8 cellular contexts compared by ENCODE assay signal in genomic region chr16:18969050-18969854, GRCh38. TPM values are rescaled to one million over a fixed set of nuclear protein-coding genes. Genes with fewer than 3 reads are reported as not detected.
DNase-seq lines count a peak whose midpoint lies in the region; ATAC-seq, FAIRE-seq and TF ChIP-seq lines count a peak whose summit lies in the region.

No MANE protein-coding gene starts in this region.

- H3K4me3 ChIP-seq in DND-41 (ENCODE audit: low read depth in 1 of 2, low read length in 2 of 2), result peak overlapping the region in 1 of 2 experiments; percentile 42; a peak in 3 of 4 replicates
- no peak overlapping the region for H3K4me3 ChIP-seq in LNCaP clone FGC (ENCODE audit: low read depth, low read length)
- peak overlapping the region; percentile 37 for H3K4me3 ChIP-seq in SJCRH30
- H3K4me3 ChIP-seq in subcutaneous abdominal adipose tissue (ENCODE audit: low read depth in 1 of 5, low read length in 5 of 5), result peak overlapping the region; percentile 51 to 71 (median 65)

- peak overlapping the region; percentile 36; the same call in 1 of the 2 replicates for H3K9ac ChIP-seq in DND-41 (ENCODE audit: low read depth, low read length)
- H3K9ac ChIP-seq in subcutaneous abdominal adipose tissue (ENCODE audit: low read length in 5 of 5), result peak overlapping the region in 1 of 5 donors; percentile 55

- peaks cover 7% of the 10 kb centered on the region for H3K4me1 ChIP-seq in DND-41 (ENCODE audit: insufficient read depth, low read length)
- peaks cover 8% of the 10 kb centered on the region for H3K4me1 ChIP-seq in SJCRH30
- peaks cover 0 to 6% (median 3%) of the 10 kb centered on the region in 5 donors for H3K4me1 ChIP-seq in subcutaneous abdominal adipose tissue (ENCODE audit: control insufficient read depth in 5 of 5, insufficient read depth in 5 of 5, low read length in 5 of 5)

- H3K27me3 ChIP-seq in DND-41 (ENCODE audit: insufficient read depth, low read length, poor library complexity), result no peaks in the 10 kb centered on the region
- no peaks in the 10 kb centered on the region for H3K27me3 ChIP-seq in SJCRH30
- H3K27me3 ChIP-seq in subcutaneous abdominal adipose tissue (ENCODE audit: control insufficient read depth in 5 of 5, insufficient read depth in 4 of 5, low read length in 5 of 5), result no peaks in the 10 kb centered on the region

- ATAC-seq in DND-41 (ENCODE audit: insufficient read depth, low read depth), result peak; percentile 100
- no peak for ATAC-seq in HG03571 (IDR thresholded peaks at IDR 0.05; ENCODE audit: unreplicated experiment)

- H2AFZ ChIP-seq in DND-41 (ENCODE audit: low read depth, low read length), result peak overlapping the region; percentile 72

- H3K36me3 ChIP-seq in DND-41 (ENCODE audit: insufficient read depth, low read length), result no peaks in the 10 kb centered on the region
- H3K36me3 ChIP-seq in SJCRH30, result no peaks in the 10 kb centered on the region
- H3K36me3 ChIP-seq in subcutaneous abdominal adipose tissue (ENCODE audit: control insufficient read depth in 5 of 5, insufficient read depth in 5 of 5, low read length in 5 of 5), result no peaks in the 10 kb centered on the region

- peak; percentile 83 for DNase-seq in DND-41
- no peak for DNase-seq in LNCaP clone FGC (ENCODE audit: low read depth)
- peak; percentile 81 to 92 for DNase-seq in SJCRH30
- DNase-seq in activated gamma-delta T cell (lab: John Stamatoyannopoulos, UW), result peak; percentile 52
- DNase-seq in frontal cortex (ENCODE audit: low spot score in 2 of 2), result peak; percentile 70 to 88
- peak in 55 of 56 donors; percentile 14 to 95 (median 74) for DNase-seq in nucleus accumbens (lab: John Stamatoyannopoulos, UW)

- H4K20me1 ChIP-seq in DND-41 (ENCODE audit: insufficient read depth, low read length), result no peaks in the 10 kb centered on the region

- H3K27ac ChIP-seq in DND-41 (ENCODE audit: low read length) (0 out of 2 replicates have a peak overlapping the region, but pooled peaks have one; percentile 11), SJCRH30 (no peak overlapping the region), subcutaneous abdominal adipose tissue (ENCODE audit: low read depth, low read length) (no peak overlapping the region)

- no peaks in the 10 kb centered on the region for H3K79me2 ChIP-seq in DND-41 (ENCODE audit: insufficient read depth, low read length)

- TF ChIP-seq CTCF in DND-41 (IDR thresholded peaks at IDR 0.05; ENCODE audit: borderline replicate concordance, extremely low read depth, low read length, poor library complexity, severe bottlenecking), result peak; percentile 93
- peak; percentile 97 for TF ChIP-seq CTCF in LNCaP clone FGC (IDR thresholded peaks at IDR 0.05; ENCODE audit: control insufficient read depth, extremely low read depth, insufficient read depth)

- H3K4me2 ChIP-seq in DND-41 (ENCODE audit: insufficient read depth, low read length), result peak overlapping the region; percentile 57

- no peak for FAIRE-seq in frontal cortex (lab: Jason Lieb, UNC)

- H3K9me3 ChIP-seq in DND-41 (ENCODE audit: insufficient read depth, low read length, severe bottlenecking) (no peaks in the 10 kb centered on the region), SJCRH30 (replicated peaks) (no peaks in the 10 kb centered on the region), subcutaneous abdominal adipose tissue (ENCODE audit: control insufficient read depth in 5 of 5, low read length in 5 of 5) (no peaks in the 10 kb centered on the region)

RNA-seq across cellular contexts. Expression of gene TMC7, which starts 14.5 kb away (rescaled TPM):
- total RNA-seq in SJCRH30 (2014; rRNA removed; shearing (Covaris generic)), result 0.34 and 0.43 TPM in 2 replicates
- total RNA-seq in frontal cortex, result 3.3 TPM

RNA-seq across cellular contexts. Expression of gene SMG1, which starts 43.0 kb away (rescaled TPM):
- total RNA-seq in SJCRH30 (2014; rRNA removed; shearing (Covaris generic)), result 36.2 and 41.1 TPM in 2 replicates
- 89.3 TPM for total RNA-seq in frontal cortex
